13 cellular contexts compared by ENCODE assay signal in the genomic region with DNA sequence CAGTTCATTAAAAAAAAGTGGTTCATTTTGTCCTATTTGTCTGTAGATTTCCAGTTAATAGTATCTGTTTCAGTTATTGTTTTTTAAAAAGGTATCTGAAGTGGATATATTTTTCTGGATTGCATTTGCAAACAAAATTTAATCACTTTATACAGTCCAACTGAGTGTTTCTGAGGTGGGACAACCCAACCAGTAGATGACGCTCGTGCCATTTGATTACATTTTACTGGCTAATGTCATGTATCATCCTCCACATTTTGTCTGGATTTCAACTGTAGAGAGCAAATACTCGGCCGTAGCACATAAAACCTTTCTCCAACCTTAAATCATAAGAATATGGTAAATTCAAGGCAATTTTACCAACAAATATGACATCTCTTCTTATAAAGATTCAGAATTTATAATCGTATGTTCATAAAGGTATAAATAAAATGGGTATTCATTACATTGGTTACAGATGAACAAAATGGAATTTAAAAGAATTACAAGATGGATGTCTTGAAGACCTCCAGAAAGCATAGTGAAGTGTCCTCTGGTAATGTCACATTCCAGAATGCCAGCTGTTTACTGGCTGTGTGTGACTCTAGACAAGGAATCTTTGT.
DNase-seq lines count a peak whose midpoint lies in the region; ATAC-seq, FAIRE-seq and TF ChIP-seq lines count a peak whose summit lies in the region.
"Had no signal": no experiment of that assay in that cellular context is flagged by ENCODE, and none has a peak within 500 bp of the region (broad histone marks: within the 10 kb centered on the region; RNA-seq: fewer than 3 reads in every experiment).

No MANE protein-coding gene starts in this region.

- intact Hi-C loops in ovary (cut with DNase I) = no loop called here

- no peak overlapping the region for H2AFZ ChIP-seq in hepatocyte

- no peak for FAIRE-seq in D721Med (lab: Jason Lieb, UNC)
- FAIRE-seq: GM12891 had no signal

- H3K27ac ChIP-seq in hepatocyte = no peak overlapping the region
- H3K27ac ChIP-seq in ovary = no peak overlapping the region
- H3K27ac ChIP-seq: SJSA1, spleen, suprapubic skin had no signal

- no peaks in the 10 kb centered on the region for H3K9me3 ChIP-seq in hepatocyte (ENCODE audit: low read depth)
- no peaks in the 10 kb centered on the region for H3K9me3 ChIP-seq in ovary
- H3K9me3 ChIP-seq: SJSA1, spleen, suprapubic skin had no signal

- H3K4me3 Mint-ChIP-seq in T-helper 2 cell treated with Interferon-gamma antibody and Interleukin-4, amounts not matched to agents 5 μg/mL and 100 μg/mL, for 36 hours = no peak overlapping the region
- H3K4me3 Mint-ChIP-seq: activated T-cell treated with anti-CD3 and anti-CD28 coated beads, Interleukin-2, amount 50 U/mL, for 4 hours had no signal

- no peaks in the 10 kb centered on the region for H3K27me3 Mint-ChIP-seq in T-helper 2 cell treated with Interferon-gamma antibody and Interleukin-4, amounts not matched to agents 5 μg/mL and 100 μg/mL, for 36 hours (ENCODE audit: low read depth)

- no peak overlapping the region for H3K27ac Mint-ChIP-seq in T-helper 2 cell treated with Interferon-gamma antibody and Interleukin-4, amounts not matched to agents 5 μg/mL and 100 μg/mL, for 36 hours

- no peaks in the 10 kb centered on the region for H4K20me1 ChIP-seq in hepatocyte (ENCODE audit: insufficient read depth, poor library complexity, severe bottlenecking)

- H3K36me3 Mint-ChIP-seq in T-helper 2 cell treated with Interferon-gamma antibody and Interleukin-4, amounts not matched to agents 5 μg/mL and 100 μg/mL, for 36 hours (ENCODE audit: low read depth) = no peaks in the 10 kb centered on the region

- H3K79me2 ChIP-seq in hepatocyte = no peaks in the 10 kb centered on the region

- H3K27me3 ChIP-seq in hepatocyte = no peaks in the 10 kb centered on the region
- no peaks in the 10 kb centered on the region for H3K27me3 ChIP-seq in ovary
- H3K27me3 ChIP-seq: SJSA1, spleen, suprapubic skin had no signal

- H3K9me2 ChIP-seq in hepatocyte (replicated peaks; ENCODE audit: insufficient read depth) = no peaks in the 10 kb centered on the region

- ATAC-seq in GM21619 (IDR thresholded peaks at IDR 0.05; ENCODE audit: unreplicated experiment) = no peak
- ATAC-seq: activated T-cell treated with anti-CD3 and anti-CD28 coated beads, Interleukin-2, amount 50 U/mL, for 4 hours had no signal

- peak; percentile 39 for TF ChIP-seq CTCF in D721Med (IDR thresholded peaks at IDR 0.05; ENCODE audit: insufficient read depth, missing control alignments)
- peak; percentile 13 for TF ChIP-seq CTCF in hepatocyte (IDR thresholded peaks at IDR 0.05; ENCODE audit: poor library complexity)
- TF ChIP-seq CTCF in ovary (IDR thresholded peaks at IDR 0.05) = no peak

- TF ChIP-seq POLR2A in ovary (IDR thresholded peaks at IDR 0.05) = no peak

- 76% methylated on average over 5 of the region's 5 CpGs for WGBS in hepatocyte (ENCODE audit: low lambda C conversion rate, missing lambda C conversion rate)
- WGBS in ovary, 3 donors = 74 to 83% (median 80%) methylated on average over 5 of the region's 5 CpGs

- H3K36me3 ChIP-seq in hepatocyte (replicated peaks; ENCODE audit: insufficient read depth, low read depth) (no peaks in the 10 kb centered on the region), ovary (no peaks in the 10 kb centered on the region)
- H3K36me3 ChIP-seq: SJSA1, spleen, suprapubic skin had no signal

- H3K4me2 ChIP-seq in hepatocyte = no peak overlapping the region

- H3K4me3 ChIP-seq in hepatocyte (no peak overlapping the region), ovary (no peak overlapping the region)
- H3K4me3 ChIP-seq: SJSA1, spleen, suprapubic skin had no signal

- DNase-seq in D721Med (ENCODE audit: insufficient read length, low spot score) = no peak
- DNase-seq in HT1080 (ENCODE audit: low read depth) = peak; percentile 31
- DNase-seq in SHP77 (lab: John Stamatoyannopoulos, UW) = peak; percentile 28 to 56
- DNase-seq in hepatocyte (ENCODE audit: low spot score) = no peak
- no peak for DNase-seq in GM19238 (ENCODE audit: insufficient read length, low spot score)
- no peak for DNase-seq in ovary
- DNase-seq in T-helper 2 cell treated with Interferon-gamma antibody and Interleukin-4, amounts not matched to agents 5 μg/mL and 100 μg/mL, for 36 hours (ENCODE audit: low spot score) = no peak
- DNase-seq: activated T-cell treated with anti-CD3 and anti-CD28 coated beads, Interleukin-2, amount 50 U/mL, for 4 hours; spleen had no signal

- no peaks in the 10 kb centered on the region for H3K4me1 Mint-ChIP-seq in T-helper 2 cell treated with Interferon-gamma antibody and Interleukin-4, amounts not matched to agents 5 μg/mL and 100 μg/mL, for 36 hours (ENCODE audit: low read depth)

- no peak for TF ChIP-seq EP300 in ovary (IDR thresholded peaks at IDR 0.05)

- H3K9me3 Mint-ChIP-seq in T-helper 2 cell treated with Interferon-gamma antibody and Interleukin-4, amounts not matched to agents 5 μg/mL and 100 μg/mL, for 36 hours = no peaks in the 10 kb centered on the region

- H3K4me1 ChIP-seq in hepatocyte (ENCODE audit: insufficient read depth) = no peaks in the 10 kb centered on the region
- no peaks in the 10 kb centered on the region for H3K4me1 ChIP-seq in ovary (ENCODE audit: insufficient read depth)
- H3K4me1 ChIP-seq: SJSA1, spleen, suprapubic skin had no signal

Comparison
In these comparisons a context has a peak if more than half of its experiments do, and no peak if none do; other contexts are left out.
1. DNase-seq: peak in HT1080 (single experiment) and SHP77 (2 of 2); none in D721Med (single experiment), hepatocyte (single experiment), GM19238 (single experiment), ovary (0 of 5) and T-helper 2 cell treated with Interferon-gamma antibody and Interleukin-4, amounts not matched to agents 5 μg/mL and 100 μg/mL, for 36 hours (single experiment).
2. CTCF ChIP-seq: peak in D721Med (single experiment) and hepatocyte (single experiment); none in ovary (0 of 3).